ENCODE assay signal across 1 cellular context in the genomic region with DNA sequence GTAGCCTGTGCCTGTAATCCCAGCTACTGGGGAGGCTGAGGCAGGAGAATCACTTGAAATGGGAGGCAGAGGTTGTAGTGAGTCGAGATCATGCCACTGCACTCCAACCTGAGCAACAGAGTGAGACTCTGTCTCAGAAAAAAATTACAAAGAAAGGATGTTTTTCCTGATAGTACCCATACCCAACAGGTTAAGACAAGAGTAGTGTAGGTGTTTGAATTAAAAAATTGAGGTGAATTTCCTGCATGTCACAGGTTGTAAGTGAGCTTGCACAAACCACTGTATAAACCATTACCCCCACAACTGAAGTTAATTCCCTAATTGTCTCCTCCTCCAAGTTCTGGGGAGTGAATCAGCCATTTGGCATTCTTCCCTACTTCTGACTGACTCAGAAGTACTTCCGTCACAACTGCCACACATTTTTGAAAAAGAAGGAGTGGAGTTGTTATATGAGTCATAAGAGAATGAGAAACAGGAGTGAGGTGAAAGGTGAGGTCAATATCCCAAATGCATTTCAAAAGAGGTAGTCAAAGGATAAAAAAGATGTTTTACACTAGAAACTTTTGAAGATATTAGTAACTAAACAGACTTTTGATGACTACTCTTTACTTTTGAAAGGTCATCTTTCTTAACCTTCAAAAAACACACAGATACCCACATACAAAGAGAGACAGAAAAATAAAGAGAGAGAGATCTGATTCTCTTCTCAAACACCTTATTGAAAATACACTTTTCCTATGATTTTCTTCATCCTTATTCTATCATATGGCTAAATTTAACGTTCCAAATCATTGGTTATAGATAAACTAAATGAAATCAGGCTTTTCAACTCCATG.
TF ChIP-seq lines count a peak whose summit lies in the region.

No MANE protein-coding gene starts in this region.

TF ChIP-seq in HCT116, 20 proteins besides CTCF, POLR2A, EP300 and RAD21 (continued from another document):
- TF ChIP-seq, protein P1, sequence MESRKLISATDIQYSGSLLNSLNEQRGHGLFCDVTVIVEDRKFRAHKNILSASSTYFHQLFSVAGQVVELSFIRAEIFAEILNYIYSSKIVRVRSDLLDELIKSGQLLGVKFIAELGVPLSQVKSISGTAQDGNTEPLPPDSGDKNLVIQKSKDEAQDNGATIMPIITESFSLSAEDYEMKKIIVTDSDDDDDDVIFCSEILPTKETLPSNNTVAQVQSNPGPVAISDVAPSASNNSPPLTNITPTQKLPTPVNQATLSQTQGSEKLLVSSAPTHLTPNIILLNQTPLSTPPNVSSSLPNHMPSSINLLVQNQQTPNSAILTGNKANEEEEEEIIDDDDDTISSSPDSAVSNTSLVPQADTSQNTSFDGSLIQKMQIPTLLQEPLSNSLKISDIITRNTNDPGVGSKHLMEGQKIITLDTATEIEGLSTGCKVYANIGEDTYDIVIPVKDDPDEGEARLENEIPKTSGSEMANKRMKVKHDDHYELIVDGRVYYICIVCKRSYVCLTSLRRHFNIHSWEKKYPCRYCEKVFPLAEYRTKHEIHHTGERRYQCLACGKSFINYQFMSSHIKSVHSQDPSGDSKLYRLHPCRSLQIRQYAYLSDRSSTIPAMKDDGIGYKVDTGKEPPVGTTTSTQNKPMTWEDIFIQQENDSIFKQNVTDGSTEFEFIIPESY (IDR thresholded peaks at IDR 0.05; ENCODE audit: extremely low read depth, insufficient replicate concordance, low read length), result no peak
- no peak for TF ChIP-seq EZH2phosphoT487 (IDR thresholded peaks at IDR 0.05; ENCODE audit: borderline replicate concordance)
